Comparison of ENCODE assay signal across 8 cellular contexts in the genomic region with DNA sequence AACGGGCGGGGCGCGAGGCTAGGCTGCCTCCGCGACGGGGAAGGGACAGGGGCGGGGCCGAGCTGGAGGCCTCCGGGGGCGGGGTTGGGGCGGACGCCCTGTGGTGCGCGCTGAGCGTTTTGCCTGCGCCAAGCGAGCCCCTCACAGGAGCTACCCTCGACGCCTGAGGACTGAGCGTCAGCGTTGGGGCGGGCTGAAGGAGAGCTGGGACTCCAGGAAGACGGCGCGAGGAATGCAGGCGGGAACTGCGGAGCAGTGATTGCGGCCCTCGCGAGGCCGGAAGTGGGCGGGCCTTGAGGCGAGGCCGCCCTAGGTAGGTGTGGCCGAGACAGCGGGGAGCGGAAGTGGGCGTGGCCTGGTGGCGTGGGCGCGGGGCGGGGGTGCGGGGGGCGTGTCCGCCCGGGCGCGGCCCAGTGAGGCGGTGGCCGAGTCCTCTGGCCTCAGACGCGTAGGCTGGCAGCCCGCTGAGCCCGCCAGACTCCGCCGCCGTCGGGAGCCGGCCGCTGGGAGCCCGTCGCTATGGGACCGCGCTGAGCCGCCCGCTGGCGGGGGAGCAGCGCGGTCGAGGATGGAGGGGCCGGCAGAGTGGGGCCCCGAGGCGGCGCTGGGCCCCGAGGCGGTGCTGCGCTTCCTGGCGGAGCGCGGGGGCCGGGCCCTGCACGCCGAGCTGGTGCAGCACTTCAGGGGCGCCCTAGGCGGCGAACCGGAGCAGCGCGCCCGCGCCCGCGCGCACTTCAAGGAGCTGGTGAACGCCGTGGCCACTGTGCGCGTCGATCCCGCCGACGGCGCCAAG.
DNase-seq lines count a peak whose midpoint lies in the region; ATAC-seq and TF ChIP-seq lines count a peak whose summit lies in the region.

A gene (minus strand): TSS at position 45 of the 793 bp plus-strand sequence. CDS start 139 bp downstream, outside the sequence.
A gene with protein sequence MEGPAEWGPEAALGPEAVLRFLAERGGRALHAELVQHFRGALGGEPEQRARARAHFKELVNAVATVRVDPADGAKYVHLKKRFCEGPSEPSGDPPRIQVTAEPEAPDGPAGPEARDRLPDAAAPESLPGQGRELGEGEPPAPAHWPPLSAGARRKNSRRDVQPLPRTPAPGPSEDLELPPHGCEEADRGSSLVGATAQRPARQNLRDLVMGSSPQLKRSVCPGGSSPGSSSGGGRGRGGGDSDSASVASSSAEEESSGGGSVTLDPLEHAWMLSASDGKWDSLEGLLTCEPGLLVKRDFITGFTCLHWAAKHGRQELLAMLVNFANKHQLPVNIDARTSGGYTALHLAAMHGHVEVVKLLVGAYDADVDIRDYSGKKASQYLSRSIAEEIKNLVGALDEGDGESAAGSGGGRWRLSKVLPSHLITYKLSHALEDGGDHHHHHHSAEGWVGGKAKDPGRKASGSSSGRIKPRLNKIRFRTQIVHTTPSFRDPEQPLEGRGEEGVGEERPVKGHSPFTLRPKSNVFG (plus strand): TSS at position 443 of the 793 bp plus-strand sequence. CDS start 126 bp downstream, at position 569.

- H3K4me1 ChIP-seq in ES-I3 (ENCODE audit: insufficient read depth, low read length), result peaks cover 17% of the 10 kb centered on the region
- peaks cover 17% of the 10 kb centered on the region for H3K4me1 ChIP-seq in iPS-18a (ENCODE audit: control insufficient read depth, low read depth, low read length)

- peak; percentile 96 for DNase-seq in HFF-Myc (ENCODE audit: extremely low read depth, low read depth)
- peak; percentile 55 for DNase-seq in NCI-H1436 treated with DMSO at 0.1 percent for 48 hours (lab: John Stamatoyannopoulos, UW)
- peak; percentile 88 to 96 for DNase-seq in T47D (ENCODE audit: low read depth in 1 of 2, low spot score in 1 of 2)
- peak; percentile 99 for DNase-seq in skeletal muscle cell (ENCODE audit: low read depth)

- TF ChIP-seq CTCF in HFF-Myc (IDR thresholded peaks at IDR 0.05; ENCODE audit: low read depth, low read length, missing control alignments), result no peak
- TF ChIP-seq CTCF in VCaP (conservative IDR thresholded peaks at IDR 0.05), result no peak

- H3K36me3 ChIP-seq in ES-I3 (ENCODE audit: insufficient read depth, low read length) (no peaks in the 10 kb centered on the region), iPS-18a (ENCODE audit: control insufficient read depth, low read depth, low read length) (no peaks in the 10 kb centered on the region)

- H3K9me3 ChIP-seq in ES-I3 (ENCODE audit: control insufficient read depth, insufficient read depth, low read length) (no peaks in the 10 kb centered on the region), iPS-18a (ENCODE audit: control insufficient read depth, low read depth, low read length) (no peaks in the 10 kb centered on the region)

- peak within 1 kb of the TSS; percentile 89 for H3K4me3 ChIP-seq in HFF-Myc (replicated peaks; ENCODE audit: low read depth, low read length)
- peak within 1 kb of the TSS; percentile 95 for H3K4me3 ChIP-seq in iPS-18a (ENCODE audit: low read length)
- H3K4me3 ChIP-seq in skeletal muscle cell (ENCODE audit: low read depth, low read length), result peak within 1 kb of the TSS; percentile 72

- peak within 1 kb of the TSS; percentile 83 for H3K27ac ChIP-seq in VCaP
- H3K27ac ChIP-seq in iPS-18a (ENCODE audit: low read length), result peak within 1 kb of the TSS; percentile 61

- no peak for ATAC-seq in GM18867 (IDR thresholded peaks at IDR 0.05; ENCODE audit: unreplicated experiment)

- H3K9ac ChIP-seq in ES-I3 (ENCODE audit: low read depth, low read length), result peak within 1 kb of the TSS; percentile 98
- peak within 1 kb of the TSS; percentile 93 for H3K9ac ChIP-seq in iPS-18a (ENCODE audit: low read length)

- peaks cover 20% of the 10 kb centered on the region for H3K27me3 ChIP-seq in iPS-18a (ENCODE audit: control insufficient read depth, insufficient read depth, low read length)

- in situ Hi-C loops in T47D (cut with HindIII; ENCODE audit: low pct_unique_long_range_greater_than_20kb, low sequenced_read_pairs), result no loop called here
